Comparison of ENCODE assay signal across 14 cellular contexts in genomic region chr11:43646767-43647166, GRCh38. TPM values are rescaled to one million over a fixed set of nuclear protein-coding genes. Genes with fewer than 3 reads are reported as not detected.
DNase-seq lines count a peak whose midpoint lies in the region; ATAC-seq and TF ChIP-seq lines count a peak whose summit lies in the region.
"Had no signal": no experiment of that assay in that cellular context is flagged by ENCODE, and none has a peak within 500 bp of the region (broad histone marks: within the 10 kb centered on the region; RNA-seq: fewer than 3 reads in every experiment).

No MANE protein-coding gene starts in this region.

- H3K4me3 Mint-ChIP-seq in T-helper 1 cell treated with Interleukin-12 subunit alpha and Interleukin-12 subunit beta and Interleukin-4 antibody, amounts not matched to agents 30 μg/mL and 1 μg/mL, for 36 hours = peak overlapping the region; percentile 40
- peak overlapping the region; percentile 82 for H3K4me3 Mint-ChIP-seq in activated T-helper 17 cell treated with anti-CD3 and anti-CD28 coated beads, Interleukin-2, amount 50 U/mL, for 72 hours
- peak overlapping the region; percentile 83 for H3K4me3 Mint-ChIP-seq in neural crest cell
- H3K4me3 Mint-ChIP-seq: HFFc6 had no signal

- DNase-seq in T-helper 1 cell = no peak
- peak; percentile 2 for DNase-seq in GM12865 (ENCODE audit: low read depth)
- DNase-seq in neural crest cell (ENCODE audit: low read depth, low spot score) = no peak
- DNase-seq in substantia nigra (lab: John Stamatoyannopoulos, UW) = no peak
- no peak for DNase-seq in stimulated activated CD4-positive, alpha-beta T cell treated with anti-CD3 and anti-CD28 coated beads, Interleukin-4, amount 100 ng/mL, for 4 hours
- DNase-seq in spleen = no peak
- DNase-seq: DMS 273 treated with DMSO at 0.1 percent for 48 hours, HCEC 1CT, HFFc6 had no signal

- peaks cover 7 to 32% (median 22%) of the 10 kb centered on the region in 6 donors for H3K4me1 ChIP-seq in spleen

- H3K27ac ChIP-seq in substantia nigra (ENCODE audit: low read depth, low read length, poor library complexity, severe bottlenecking) (no peak overlapping the region), spleen (no peak overlapping the region)
- H3K27ac ChIP-seq: 22Rv1, BLaER1 had no signal

- no peaks in the 10 kb centered on the region for H3K27me3 Mint-ChIP-seq in T-helper 1 cell treated with Interleukin-12 subunit alpha and Interleukin-12 subunit beta and Interleukin-4 antibody, amounts not matched to agents 30 μg/mL and 1 μg/mL, for 36 hours (ENCODE audit: low read depth)
- H3K27me3 Mint-ChIP-seq in activated T-helper 17 cell treated with anti-CD3 and anti-CD28 coated beads, Interleukin-2, amount 50 U/mL, for 72 hours = no peaks in the 10 kb centered on the region
- peaks cover 2% of the 10 kb centered on the region for H3K27me3 Mint-ChIP-seq in neural crest cell (ENCODE audit: low read depth)

- TF ChIP-seq CTCF in GM12865 (IDR thresholded peaks at IDR 0.05; ENCODE audit: insufficient read depth, low read depth, low read length, missing control alignments) (no peak), neural crest cell (conservative IDR thresholded peaks at IDR 0.05) (no peak), spleen (IDR thresholded peaks at IDR 0.05 in 8 of 11, conservative IDR thresholded peaks at IDR 0.05 in 3 of 11) (no peak)

- H3K9me3 Mint-ChIP-seq in T-helper 1 cell treated with Interleukin-12 subunit alpha and Interleukin-12 subunit beta and Interleukin-4 antibody, amounts not matched to agents 30 μg/mL and 1 μg/mL, for 36 hours = peaks cover 6% of the 10 kb centered on the region
- peaks cover 4% of the 10 kb centered on the region for H3K9me3 Mint-ChIP-seq in activated T-helper 17 cell treated with anti-CD3 and anti-CD28 coated beads, Interleukin-2, amount 50 U/mL, for 72 hours
- H3K9me3 Mint-ChIP-seq in neural crest cell = no peaks in the 10 kb centered on the region
- H3K9me3 Mint-ChIP-seq: HFFc6 had no signal

- no peaks in the 10 kb centered on the region for H3K9me3 ChIP-seq in spleen
- H3K9me3 ChIP-seq: BLaER1 had no signal

- H3K36me3 Mint-ChIP-seq in T-helper 1 cell treated with Interleukin-12 subunit alpha and Interleukin-12 subunit beta and Interleukin-4 antibody, amounts not matched to agents 30 μg/mL and 1 μg/mL, for 36 hours (ENCODE audit: low read depth) = peaks cover 10% of the 10 kb centered on the region
- H3K36me3 Mint-ChIP-seq in activated T-helper 17 cell treated with anti-CD3 and anti-CD28 coated beads, Interleukin-2, amount 50 U/mL, for 72 hours (ENCODE audit: low read depth) = peaks cover 6% of the 10 kb centered on the region
- H3K36me3 Mint-ChIP-seq in neural crest cell (ENCODE audit: low read depth) = peaks cover 13% of the 10 kb centered on the region

- H3K4me3 ChIP-seq in GM12865 (ENCODE audit: low read depth, low read length) (no peak overlapping the region), spleen (no peak overlapping the region)
- H3K4me3 ChIP-seq: BLaER1, GM12878 had no signal

- H3K4me1 Mint-ChIP-seq in T-helper 1 cell treated with Interleukin-12 subunit alpha and Interleukin-12 subunit beta and Interleukin-4 antibody, amounts not matched to agents 30 μg/mL and 1 μg/mL, for 36 hours (ENCODE audit: low read depth) = peaks cover 8% of the 10 kb centered on the region
- H3K4me1 Mint-ChIP-seq in activated T-helper 17 cell treated with anti-CD3 and anti-CD28 coated beads, Interleukin-2, amount 50 U/mL, for 72 hours = no peaks in the 10 kb centered on the region
- peaks cover 24% of the 10 kb centered on the region for H3K4me1 Mint-ChIP-seq in neural crest cell

- no peak for TF ChIP-seq POLR2A in spleen (IDR thresholded peaks at IDR 0.05)

- peaks cover 0 to 9% (median 0%) of the 10 kb centered on the region in 6 donors for H3K36me3 ChIP-seq in spleen

- intact Hi-C loops in spleen (cut with DNase I; ENCODE audit: low total_unique reads) = no loop called here

- WGBS in spleen, 5 donors = 86 to 93% (median 90%) methylated on average over 2 of the region's 2 CpGs

- ATAC-seq in activated T-helper 17 cell treated with anti-CD3 and anti-CD28 coated beads, Interleukin-2, amount 50 U/mL, for 72 hours (replicated peaks) = no peak
- ATAC-seq: GM12878 had no signal

- no peak overlapping the region for H3K27ac Mint-ChIP-seq in T-helper 1 cell treated with Interleukin-12 subunit alpha and Interleukin-12 subunit beta and Interleukin-4 antibody, amounts not matched to agents 30 μg/mL and 1 μg/mL, for 36 hours
- H3K27ac Mint-ChIP-seq in activated T-helper 17 cell treated with anti-CD3 and anti-CD28 coated beads, Interleukin-2, amount 50 U/mL, for 72 hours = no peak overlapping the region
- no peak overlapping the region for H3K27ac Mint-ChIP-seq in neural crest cell (ENCODE audit: unreplicated experiment)
- H3K27ac Mint-ChIP-seq: HFFc6 had no signal

- no peaks in the 10 kb centered on the region for H3K27me3 ChIP-seq in spleen (replicated peaks in 1 of 7)
- H3K27me3 ChIP-seq: BLaER1 had no signal

RNA-seq across cellular contexts. Expression of gene HSD17B12, which starts 33.8 kb away (rescaled TPM):
- 10 to 100 TPM; 32.2 to 45.2 TPM for total RNA-seq in activated T-helper 17 cell treated with anti-CD3 and anti-CD28 coated beads, Interleukin-2, amount 50 U/mL, for 72 hours
- total RNA-seq in neural crest cell (111 and 116 TPM in 2 replicates), spleen (10 to 100 TPM; 51.1 to 80.0 (median 64.3) TPM)
- polyA plus RNA-seq in spleen = 10 to 100 TPM; 17.5 to 25.5 (median 20.6) TPM
